In genomic region chr6:131951576-131952230, GRCh38 we compare ENCODE assay signal across 9 cellular contexts. TPM values are rescaled to one million over a fixed set of nuclear protein-coding genes. Genes with fewer than 3 reads are reported as not detected.
DNase-seq lines count a peak whose midpoint lies in the region; ATAC-seq and TF ChIP-seq lines count a peak whose summit lies in the region.
"Had no signal": no experiment of that assay in that cellular context is flagged by ENCODE, and none has a peak within 500 bp of the region (broad histone marks: within the 10 kb centered on the region; RNA-seq: fewer than 3 reads in every experiment).

No MANE protein-coding gene starts in this region.

- no peak for TF ChIP-seq CTCF in breast epithelium (IDR thresholded peaks at IDR 0.05)
- no peak for TF ChIP-seq CTCF in tibial artery (IDR thresholded peaks at IDR 0.05)

- H3K27ac Mint-ChIP-seq in activated T-cell treated with anti-CD3 and anti-CD28 coated beads, Interleukin-2, amount 50 U/mL, for 24 hours: no peak overlapping the region
- no peak overlapping the region for H3K27ac Mint-ChIP-seq in memory B cell

- no peak for DNase-seq in activated T-cell treated with anti-CD3 and anti-CD28 coated beads, Interleukin-2, amount 50 U/mL, for 24 hours
- no peak for DNase-seq in activated T-cell treated with anti-CD3 and anti-CD28 coated beads for 4 hours
- no peak for DNase-seq in breast epithelium (ENCODE audit: low spot score in 2 of 2)
- DNase-seq in memory B cell (ENCODE audit: low spot score in 2 of 2): no peak
- DNase-seq in tibial artery: no peak
- DNase-seq: NCI-H345 had no signal

- no peaks in the 10 kb centered on the region for H3K36me3 Mint-ChIP-seq in activated T-cell treated with anti-CD3 and anti-CD28 coated beads, Interleukin-2, amount 50 U/mL, for 24 hours (ENCODE audit: low read depth)
- no peaks in the 10 kb centered on the region for H3K36me3 Mint-ChIP-seq in memory B cell

- H3K4me3 ChIP-seq in breast epithelium (peak overlapping the region; percentile 76 to 79 (median 78)), tibial artery (peak overlapping the region; percentile 89)

- H3K4me3 Mint-ChIP-seq in activated T-cell treated with anti-CD3 and anti-CD28 coated beads, Interleukin-2, amount 50 U/mL, for 24 hours: peak overlapping the region; percentile 45
- H3K4me3 Mint-ChIP-seq in memory B cell: peak overlapping the region; percentile 59

- H3K4me1 Mint-ChIP-seq in activated T-cell treated with anti-CD3 and anti-CD28 coated beads, Interleukin-2, amount 50 U/mL, for 24 hours (ENCODE audit: low read depth): peaks cover 13% of the 10 kb centered on the region
- peaks cover 6% of the 10 kb centered on the region for H3K4me1 Mint-ChIP-seq in memory B cell

- H3K9me3 ChIP-seq in breast epithelium (no peaks in the 10 kb centered on the region), tibial artery (no peaks in the 10 kb centered on the region)

- ATAC-seq in memory B cell (ENCODE audit: low read depth): no peak
- ATAC-seq in GM21825 (IDR thresholded peaks at IDR 0.05; ENCODE audit: unreplicated experiment): no peak
- ATAC-seq in GM21529 (IDR thresholded peaks at IDR 0.05; ENCODE audit: unreplicated experiment): no peak
- no peak for ATAC-seq in HG02610 (IDR thresholded peaks at IDR 0.05; ENCODE audit: unreplicated experiment)

- intact Hi-C loops in breast epithelium (cut with DNase I; ENCODE audit: low total_unique reads): no loop called here
- intact Hi-C loops in tibial artery (cut with DNase I; ENCODE audit: low total_unique reads): loop anchor here (5.0 kb wide), 1 partner anchor 181 kb away; no protein-coding TSS in a partner anchor

- H3K27me3 Mint-ChIP-seq in activated T-cell treated with anti-CD3 and anti-CD28 coated beads, Interleukin-2, amount 50 U/mL, for 24 hours: peaks cover 83% of the 10 kb centered on the region
- peaks cover 30% of the 10 kb centered on the region for H3K27me3 Mint-ChIP-seq in memory B cell

- no peak for TF ChIP-seq POLR2A in breast epithelium (IDR thresholded peaks at IDR 0.05)

- H3K27ac ChIP-seq in breast epithelium (peak overlapping the region; percentile 10 to 92), tibial artery (peak overlapping the region; percentile 94 to 96)

- no peaks in the 10 kb centered on the region for H3K27me3 ChIP-seq in breast epithelium
- no peaks in the 10 kb centered on the region for H3K27me3 ChIP-seq in tibial artery

- H3K9me3 Mint-ChIP-seq in activated T-cell treated with anti-CD3 and anti-CD28 coated beads, Interleukin-2, amount 50 U/mL, for 24 hours: no peaks in the 10 kb centered on the region
- no peaks in the 10 kb centered on the region for H3K9me3 Mint-ChIP-seq in memory B cell

- no peaks in the 10 kb centered on the region for H3K4me1 ChIP-seq in breast epithelium
- H3K4me1 ChIP-seq in tibial artery: peaks cover 0 to 56% (median 28%) of the 10 kb centered on the region in 4 donors

- H3K36me3 ChIP-seq in breast epithelium (no peaks in the 10 kb centered on the region), tibial artery (peaks cover 5 to 15% (median 14%) of the 10 kb centered on the region in 3 donors)

RNA-seq across cellular contexts. Expression of gene CCN2, which starts 0.5 kb away (rescaled TPM):
- 100 to 1,000 TPM in 1 of 3 donors, 10 to 100 TPM in 2; 91.1 to 122 (median 95.0) TPM for total RNA-seq in breast epithelium
